Comparison of ENCODE assay signal across 1 cellular context in genomic region chr2:175180701-175181103, GRCh38.
A peak's percentile ranks its signal among the peaks of the same experiment; 100 is the strongest.
TF ChIP-seq lines count a peak whose summit lies in the region.

No MANE protein-coding gene starts in this region.

TF ChIP-seq in K562, 482 proteins besides CTCF, POLR2A, EP300 and RAD21 (continued from another document and continues in another):
- TF ChIP-seq MAFG (tag; conservative IDR thresholded peaks at IDR 0.05) = no peak
- peak; percentile 85 for TF ChIP-seq HDGF (IDR thresholded peaks at IDR 0.05)
- peak; percentile 9 for TF ChIP-seq KDM5B (IDR thresholded peaks at IDR 0.05; ENCODE audit: insufficient replicate concordance, low read depth, low read length)
- TF ChIP-seq ZNF232 (CRISPR knock-in tag; IDR thresholded peaks at IDR 0.05) = 0 out of 2 replicates have a peak, but pooled peaks have one; percentile 22
- TF ChIP-seq ZBTB40 (IDR thresholded peaks at IDR 0.05) = 0 out of 2 replicates have a peak, but pooled peaks have one; percentile 22
- TF ChIP-seq ZBTB40 (CRISPR knock-in tag; IDR thresholded peaks at IDR 0.05) = no peak
- no peak for TF ChIP-seq SMARCA5 (IDR thresholded peaks at IDR 0.05)
- no peak for TF ChIP-seq HIVEP1 (CRISPR knock-in tag; IDR thresholded peaks at IDR 0.05)
- peak; percentile 12 for TF ChIP-seq PRDM10 (IDR thresholded peaks at IDR 0.05; ENCODE audit: partially characterized antibody)
- TF ChIP-seq GTF2B (IDR thresholded peaks at IDR 0.05; ENCODE audit: extremely low read depth, insufficient read length) = no peak
- peak; percentile 89; the same call in 1 of the 2 replicates for TF ChIP-seq BRD4 (IDR thresholded peaks at IDR 0.05)
- no peak for TF ChIP-seq GABPB2 (CRISPR knock-in tag; conservative IDR thresholded peaks at IDR 0.05)
- TF ChIP-seq NFRKB (IDR thresholded peaks at IDR 0.05; ENCODE audit: low read depth) = 0 out of 2 replicates have a peak, but pooled peaks have one; percentile 85
- TF ChIP-seq SAFB (IDR thresholded peaks at IDR 0.05; ENCODE audit: borderline replicate concordance, low read depth, low read length) = no peak
- no peak for TF ChIP-seq THRAP3 (IDR thresholded peaks at IDR 0.05; ENCODE audit: borderline replicate concordance)
- TF ChIP-seq ARNT (IDR thresholded peaks at IDR 0.05) = 0 out of 4 replicates have a peak, but pooled peaks of 1 of the 2 experiments have one; percentile 50
- TF ChIP-seq TRIM24 (IDR thresholded peaks at IDR 0.05) = peak in 1 of 2 experiments; percentile 8; a peak in 1 of 4 replicates
- TF ChIP-seq RAD51 (IDR thresholded peaks at IDR 0.05; ENCODE audit: borderline replicate concordance, low read depth) = no peak
- no peak for TF ChIP-seq GTF2F1 (IDR thresholded peaks at IDR 0.05; ENCODE audit: low read depth, low read length)
- TF ChIP-seq MEF2A (IDR thresholded peaks at IDR 0.05; ENCODE audit: control insufficient read depth, low read depth, low read length) = no peak
- TF ChIP-seq MXD1 (CRISPR knock-in tag; IDR thresholded peaks at IDR 0.05; ENCODE audit: borderline replicate concordance, poor library complexity, severe bottlenecking) = no peak
- TF ChIP-seq POLR2AphosphoS2 (IDR thresholded peaks at IDR 0.05; ENCODE audit: low read length) = peak; percentile 30; the same call in 1 of the 2 replicates
- 0 out of 2 replicates have a peak, but pooled peaks have one; percentile 7 for TF ChIP-seq BCOR (IDR thresholded peaks at IDR 0.05)
- 0 out of 2 replicates have a peak, but pooled peaks have one; percentile 30 for TF ChIP-seq ZNF133 (CRISPR knock-in tag; IDR thresholded peaks at IDR 0.05)
- no peak for TF ChIP-seq RBM22 (IDR thresholded peaks at IDR 0.05; ENCODE audit: low read depth, low read length, poor library complexity, severe bottlenecking)
- TF ChIP-seq NFYB (IDR thresholded peaks at IDR 0.05; ENCODE audit: extremely low read depth, insufficient read length) = no peak
- no peak for TF ChIP-seq ZNF707 (CRISPR knock-in tag; conservative IDR thresholded peaks at IDR 0.05)
- no peak for TF ChIP-seq ZNF408 (CRISPR knock-in tag; IDR thresholded peaks at IDR 0.05; ENCODE audit: low read depth)
- no peak for TF ChIP-seq ID3 (CRISPR knock-in tag; IDR thresholded peaks at IDR 0.05)
- TF ChIP-seq ID3 (tag; IDR thresholded peaks at IDR 0.05) = 0 out of 2 replicates have a peak, but pooled peaks have one; percentile 35
- no peak for TF ChIP-seq TEAD2 (tag; IDR thresholded peaks at IDR 0.05)
- peak; percentile 96 for TF ChIP-seq ATF6 (CRISPR knock-in tag; IDR thresholded peaks at IDR 0.05)
- no peak for TF ChIP-seq SMARCB1 (IDR thresholded peaks at IDR 0.05; ENCODE audit: insufficient read length, low read depth)
- peak; percentile 94 for TF ChIP-seq FOXP4 (CRISPR knock-in tag; IDR thresholded peaks at IDR 0.05; ENCODE audit: borderline replicate concordance)
- peak; percentile 96 for TF ChIP-seq EGR1 (conservative IDR thresholded peaks at IDR 0.05)
- 0 out of 2 replicates have a peak, but pooled peaks have one; percentile 26 for TF ChIP-seq ETS1 (conservative IDR thresholded peaks at IDR 0.05; ENCODE audit: control insufficient read depth, low read depth, low read length)
- TF ChIP-seq KAT8 (IDR thresholded peaks at IDR 0.05; ENCODE audit: low read depth) = no peak
- TF ChIP-seq MLLT1 (IDR thresholded peaks at IDR 0.05) = peak; percentile 49 to 91; a peak in 3 of 4 replicates
- TF ChIP-seq BRD9 (IDR thresholded peaks at IDR 0.05; ENCODE audit: low read depth, partially characterized antibody) = peak; percentile 92
- TF ChIP-seq SP2 (IDR thresholded peaks at IDR 0.05; ENCODE audit: extremely low read depth, low read depth, low read length, poor library complexity, severe bottlenecking) = no peak
